Comparison of ENCODE assay signal across 11 cellular contexts in the genomic region with DNA sequence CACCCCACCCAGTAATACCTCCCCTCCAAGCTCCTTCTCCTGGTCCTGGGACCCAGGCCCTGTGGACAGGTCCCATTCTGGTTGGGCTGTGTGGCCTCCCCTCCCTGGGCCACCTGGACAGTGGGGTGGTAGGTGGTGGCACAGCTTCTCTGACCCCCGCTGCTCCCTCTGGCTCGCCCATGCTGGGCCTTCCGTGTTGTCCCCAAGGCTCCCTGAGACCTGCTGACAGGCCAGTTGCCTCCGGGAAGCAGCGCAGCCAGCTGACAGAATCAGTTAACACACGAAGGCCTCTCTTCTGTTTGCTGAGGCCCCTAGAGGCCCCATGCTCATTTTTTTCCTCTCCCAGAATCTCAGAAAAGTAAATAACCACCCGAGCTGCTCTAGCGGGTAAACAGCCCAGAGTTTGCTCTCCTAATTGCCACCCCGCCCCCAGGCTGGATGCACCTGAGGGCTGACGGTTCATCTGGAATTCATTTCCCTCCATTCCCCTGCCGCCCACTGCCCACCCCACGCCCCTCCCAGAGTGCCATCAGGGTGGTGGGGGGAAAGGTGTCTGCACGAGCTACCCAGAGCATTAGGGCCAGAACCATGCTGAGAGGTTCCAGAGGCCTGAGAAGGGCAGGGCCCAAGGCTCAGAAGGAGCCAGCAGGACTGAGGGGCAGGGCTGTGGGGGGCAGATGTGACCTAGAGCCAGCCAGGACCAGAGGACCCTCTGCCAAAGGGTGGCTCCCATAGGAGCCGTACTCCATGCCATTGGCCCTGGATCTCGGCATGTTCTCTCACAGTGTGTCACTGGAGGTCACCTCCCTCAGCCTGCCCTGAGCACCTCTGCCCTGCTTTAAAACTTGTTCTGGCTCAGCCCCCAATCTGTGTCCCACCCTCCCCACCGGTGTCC.
DNase-seq lines count a peak whose midpoint lies in the region; ATAC-seq and TF ChIP-seq lines count a peak whose summit lies in the region.
"Had no signal": no experiment of that assay in that cellular context is flagged by ENCODE, and none has a peak within 500 bp of the region (broad histone marks: within the 10 kb centered on the region; RNA-seq: fewer than 3 reads in every experiment).

No MANE protein-coding gene starts in this region.

- H3K36me3 ChIP-seq in Caco-2 (ENCODE audit: control insufficient read depth, insufficient read depth, low read length): no peaks in the 10 kb centered on the region
- no peaks in the 10 kb centered on the region for H3K36me3 ChIP-seq in Panc1 (ENCODE audit: control insufficient read depth, insufficient read depth, low read length)
- H3K36me3 ChIP-seq in mucosa of rectum (ENCODE audit: control insufficient read depth in 2 of 2, insufficient read depth in 2 of 2, low read length in 2 of 2): no peaks in the 10 kb centered on the region
- H3K36me3 ChIP-seq: Peyer's patch had no signal

- peak; percentile 86 to 88 for DNase-seq in Caco-2
- peak; percentile 95 for DNase-seq in NCI-H146 treated with DMSO at 0.1 percent for 48 hours (lab: John Stamatoyannopoulos, UW; ENCODE audit: unreplicated experiment)
- no peak for DNase-seq in Panc1 (ENCODE audit: low read depth, low spot score)
- DNase-seq in HK-2 (ENCODE audit: unreplicated experiment): no peak
- no peak for DNase-seq in A172 (ENCODE audit: low spot score)
- DNase-seq: activated T-cell treated with anti-CD3 and anti-CD28 coated beads, Interleukin-2, amount 50 U/mL, for 4 hours; GOT3 had no signal

- intact Hi-C loops in Caco-2 (cut with micrococcal nuclease; ENCODE audit: unreplicated experiment) (loop anchor here (1.0 to 10.0 kb wide), 3 partner anchors 20 to 166 kb away; no protein-coding TSS in a partner anchor), Panc1 (cut with micrococcal nuclease; ENCODE audit: unreplicated experiment) (no loop called here)

- CTCF ChIA-PET in Caco-2 (lab: Charles Lee): interaction anchor here (0.6 to 1.1 kb wide), 6 partner anchors 31 to 216 kb away, joined by 3 to 6 read pairs (median 4); no protein-coding TSS in a partner anchor
- CTCF ChIA-PET in Panc1 (lab: Charles Lee): no interaction called here

- H3K27me3 ChIP-seq in Caco-2 (replicated peaks; ENCODE audit: control insufficient read depth, insufficient read depth, low read length) (no peaks in the 10 kb centered on the region; the same call in 1 of the 2 replicates), Panc1 (ENCODE audit: control insufficient read depth, insufficient read depth, low read length) (no peaks in the 10 kb centered on the region), mucosa of rectum (ENCODE audit: control insufficient read depth in 2 of 2, insufficient read depth in 2 of 2, low read length in 2 of 2) (no peaks in the 10 kb centered on the region)
- H3K27me3 ChIP-seq: Peyer's patch had no signal

- H3K4me3 ChIP-seq in Caco-2 (ENCODE audit: low read depth, low read length) (peak overlapping the region; percentile 13), Panc1 (ENCODE audit: low read depth in 2 of 2, low read length in 2 of 2) (no peak overlapping the region), mucosa of rectum (ENCODE audit: low read length in 2 of 2) (no peak overlapping the region)
- H3K4me3 ChIP-seq: Peyer's patch had no signal

- no peaks in the 10 kb centered on the region for H3K9me3 Mint-ChIP-seq in Caco-2 (ENCODE audit: unreplicated experiment)
- H3K9me3 Mint-ChIP-seq: activated T-cell treated with anti-CD3 and anti-CD28 coated beads, Interleukin-2, amount 50 U/mL, for 4 hours had no signal

- POLR2A ChIA-PET in Caco-2 (lab: Charles Lee) (no interaction called here), Panc1 (lab: Charles Lee) (no interaction called here)

- no peaks in the 10 kb centered on the region for H3K9me3 ChIP-seq in Caco-2
- no peaks in the 10 kb centered on the region for H3K9me3 ChIP-seq in Panc1 (ENCODE audit: control insufficient read depth, insufficient read depth, low read depth, low read length)
- H3K9me3 ChIP-seq in mucosa of rectum (ENCODE audit: control insufficient read depth in 2 of 2, low read length in 2 of 2): no peaks in the 10 kb centered on the region
- H3K9me3 ChIP-seq: Peyer's patch had no signal

- peak overlapping the region; percentile 62; the same call in 1 of the 2 replicates for H3K27ac ChIP-seq in Panc1 (ENCODE audit: low read length)
- H3K27ac ChIP-seq in mucosa of rectum (ENCODE audit: low read depth in 2 of 2, low read length in 2 of 2): peak overlapping the region; percentile 63 to 70
- H3K27ac ChIP-seq: Peyer's patch had no signal

- no peak overlapping the region for H3K9ac ChIP-seq in mucosa of rectum (ENCODE audit: low read depth in 1 of 2, low read length in 2 of 2)

- in situ Hi-C loops in Panc1 (cut with HindIII; ENCODE audit: low pct_unique_long_range_greater_than_20kb, low sequenced_read_pairs): no loop called here

- peaks cover 17% of the 10 kb centered on the region for H3K4me1 Mint-ChIP-seq in Caco-2 (ENCODE audit: low read depth, unreplicated experiment)

- no TSS peak for BruUV-seq in Caco-2 (replicated peaks; lab: Mats Ljungman, UMichigan)
- BruUV-seq in Panc1 (replicated peaks; lab: Mats Ljungman, UMichigan): no TSS peak

- peak overlapping the region; percentile 59 for H3K4me3 Mint-ChIP-seq in Caco-2 (ENCODE audit: unreplicated experiment)
- H3K4me3 Mint-ChIP-seq: activated T-cell treated with anti-CD3 and anti-CD28 coated beads, Interleukin-2, amount 50 U/mL, for 4 hours had no signal

- H3K27ac Mint-ChIP-seq in Caco-2 (ENCODE audit: unreplicated experiment): no peak overlapping the region

- peaks cover 4% of the 10 kb centered on the region for H3K36me3 Mint-ChIP-seq in Caco-2 (ENCODE audit: insufficient read depth, unreplicated experiment)

- ATAC-seq in Panc1 (peak; percentile 72), HG02623 (IDR thresholded peaks at IDR 0.05; ENCODE audit: unreplicated experiment) (no peak), HG03565 (IDR thresholded peaks at IDR 0.05; ENCODE audit: unreplicated experiment) (no peak)
- ATAC-seq: activated T-cell treated with anti-CD3 and anti-CD28 coated beads, Interleukin-2, amount 50 U/mL, for 4 hours had no signal

- H3K27me3 Mint-ChIP-seq in Caco-2 (ENCODE audit: insufficient read depth, unreplicated experiment): peaks cover 2% of the 10 kb centered on the region

- H3K4me1 ChIP-seq in Caco-2 (peaks cover 17% of the 10 kb centered on the region), Panc1 (ENCODE audit: control insufficient read depth, insufficient read depth, low read length) (peaks cover 22% of the 10 kb centered on the region), mucosa of rectum (ENCODE audit: control insufficient read depth in 2 of 2, insufficient read depth in 2 of 2, low read length in 2 of 2) (peaks cover 9 to 29% of the 10 kb centered on the region in 2 donors)
- H3K4me1 ChIP-seq: Peyer's patch had no signal

- TF ChIP-seq CTCF in Caco-2 (IDR thresholded peaks at IDR 0.05; ENCODE audit: insufficient read depth in 1 of 2, low read depth in 1 of 2, low read length in 1 of 2, severe bottlenecking in 1 of 2, unreplicated experiment in 1 of 2) (peak in 1 of 2 experiments; percentile 33), Panc1 (IDR thresholded peaks at IDR 0.05) (no peak)

Comparison
In these comparisons a context has a peak if more than half of its experiments do, and no peak if none do; other contexts are left out.
1. DNase-seq: peak in Caco-2 (2 of 2) and NCI-H146 treated with DMSO at 0.1 percent for 48 hours (single experiment); none in Panc1 (single experiment), HK-2 (single experiment) and A172 (single experiment).